In the genomic region with DNA sequence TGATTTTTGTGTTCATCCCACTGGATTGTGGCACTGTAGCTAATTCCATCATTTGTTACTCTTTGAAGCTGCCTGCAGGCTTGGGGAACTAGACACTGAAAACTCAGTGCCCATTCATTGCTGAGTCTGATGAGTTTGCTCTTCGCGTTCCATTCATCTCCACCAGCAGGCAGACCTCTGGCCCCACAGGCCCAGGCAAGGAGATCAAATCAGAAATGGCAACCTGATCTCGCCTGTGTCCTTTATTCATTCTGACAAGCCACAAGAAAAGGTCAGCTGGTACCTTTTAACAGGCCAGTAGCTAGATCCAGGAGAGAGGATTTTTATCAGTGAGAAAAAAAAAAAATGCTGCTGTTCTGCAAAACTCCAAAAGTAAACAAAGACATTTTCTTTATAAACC, we compare ENCODE assay signal across 19 cellular contexts.
"Had no signal": no experiment of that assay in that cellular context is flagged by ENCODE, and none has a peak within 500 bp of the region (broad histone marks: within the 10 kb centered on the region; RNA-seq: fewer than 3 reads in every experiment).

No MANE protein-coding gene starts in this region.

- H3K9me3 ChIP-seq: right atrium auricular region, sigmoid colon had no signal

- H3K36me3 ChIP-seq: right atrium auricular region, sigmoid colon had no signal

- H3K4me3 ChIP-seq: coronary artery, hepatocyte, right atrium auricular region, sigmoid colon, skin epidermis had no signal

- H2AFZ ChIP-seq: hepatocyte had no signal

- H3K4me2 ChIP-seq: hepatocyte had no signal

- H3K27me3 ChIP-seq: foreskin keratinocyte, hepatocyte, right atrium auricular region, sigmoid colon had no signal

- H3K27ac ChIP-seq: coronary artery, foreskin keratinocyte, hepatocyte, right atrium auricular region, sigmoid colon, skin epidermis had no signal

- H3K4me1 ChIP-seq: foreskin keratinocyte, right atrium auricular region, sigmoid colon had no signal

- DNase-seq: effector CD4-positive, alpha-beta T cell; endodermal cell; erythroblast; foreskin keratinocyte; head of caudate nucleus; kidney; left colon; naive thymus-derived CD4-positive, alpha-beta T cell; nephron progenitor cell; posterior cingulate gyrus; sigmoid colon; stimulated activated CD4-positive, alpha-beta T cell treated with anti-CD3 and anti-CD28 coated beads, Interleukin-2, amount 100 ng/mL, for 24 hours; stimulated activated CD4-positive, alpha-beta T cell treated with anti-CD3 and anti-CD28 coated beads, Interleukin-4, amount 100 ng/mL, for 4 hours; stimulated activated naive CD4-positive, alpha-beta T cell; trophoblast cell had no signal
